36 cellular contexts compared by ENCODE assay signal in the genomic region with DNA sequence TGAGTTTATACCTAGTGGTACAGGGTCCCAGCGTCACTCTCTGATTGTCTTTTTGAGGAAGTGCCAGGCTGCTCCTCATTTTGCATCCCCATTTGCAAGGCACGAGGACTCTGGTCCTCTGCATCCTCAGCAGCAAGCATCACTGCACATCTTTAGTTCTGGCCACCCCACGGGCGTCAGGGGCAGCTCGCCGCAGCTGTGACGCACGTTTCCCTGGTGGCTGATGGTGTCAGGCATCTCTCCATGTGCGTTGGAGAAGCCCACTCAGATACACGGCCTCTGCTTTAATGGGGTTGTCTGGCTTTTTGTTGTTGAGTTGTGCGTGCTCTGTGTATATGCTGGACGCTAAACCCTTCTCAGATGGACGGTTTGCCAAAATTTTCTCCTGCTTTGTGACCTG.
"Had no signal": no experiment of that assay in that cellular context is flagged by ENCODE, and none has a peak within 500 bp of the region (broad histone marks: within the 10 kb centered on the region; RNA-seq: fewer than 3 reads in every experiment).

No MANE protein-coding gene starts in this region.

- H3K27me3 ChIP-seq: adrenal gland, body of pancreas, brain microvascular endothelial cell, breast epithelium had no signal

- H3K4me3 ChIP-seq: adrenal gland, body of pancreas, breast epithelium had no signal

- H3K36me3 ChIP-seq: adrenal gland, brain microvascular endothelial cell, breast epithelium had no signal

- FAIRE-seq: astrocyte, TTC549 had no signal

- DNase-seq: activated B cell treated with CpG ODN at 0.5 μM for 24 hours; activated CD4-positive, alpha-beta memory T cell treated with anti-CD3 and anti-CD28 coated beads for 36 hours; activated CD4-positive, alpha-beta T cell treated with anti-CD3 and anti-CD28 coated beads for 4 hours; activated CD4-positive, alpha-beta T cell treated with anti-CD3 and anti-CD28 coated beads, Interleukin-2, amount 10 ng/mL, durations not matched to agents 24 days and 14 days; activated CD4-positive, alpha-beta T cell treated with anti-CD3 and anti-CD28 coated beads, Interleukin-2, amount 50 U/mL, for 1 hour; activated CD4-positive, alpha-beta T cell treated with anti-CD3 and anti-CD28 coated beads, Interleukin-2, amount 50 U/mL, for 4 hours; activated CD4-positive, CD25-positive, alpha-beta regulatory T cell treated with anti-CD3 and anti-CD28 coated beads, Interleukin-2, amount 50 U/mL, for 72 hours; activated CD8-positive, alpha-beta memory T cell treated with anti-CD3 and anti-CD28 coated beads, Interleukin-2, amount 50 U/mL, for 4 hours; activated CD8-positive, alpha-beta T cell treated with anti-CD3 and anti-CD28 coated beads for 36 hours; activated effector memory CD4-positive, alpha-beta T cell treated with anti-CD3 and anti-CD28 coated beads, Interleukin-2, amount 50 U/mL, for 16 hours; activated gamma-delta T cell treated with Interleukin-2 at 50 U/mL for 16 hours; activated naive CD4-positive, alpha-beta T cell; activated naive CD4-positive, alpha-beta T cell treated with anti-CD3 and anti-CD28 coated beads for 36 hours; activated naive CD4-positive, alpha-beta T cell treated with anti-CD3 and anti-CD28 coated beads, Interleukin-2, amount 50 U/mL, for 16 hours; activated naive CD8-positive, alpha-beta T cell treated with anti-CD3 and anti-CD28 coated beads for 36 hours; activated T-cell treated with anti-CD3 and anti-CD28 coated beads for 4 hours; activated T-cell treated with anti-CD3 and anti-CD28 coated beads, Interleukin-2, amount 50 U/mL, for 1 hour; activated T-cell treated with anti-CD3 and anti-CD28 coated beads, Interleukin-2, amount 50 U/mL, for 4 hours; activated T-cell treated with anti-CD3 and anti-CD28 coated beads, Interleukin-2, amount 50 U/mL, for 72 hours; adrenal gland; amniotic stem cell; body of pancreas; central memory CD4-positive, alpha-beta T cell; T-helper 1 cell; T-helper 2 cell; T-helper 9 cell had no signal

- H3K9me3 Mint-ChIP-seq: activated B cell treated with CpG ODN at 0.5 μM for 24 hours; activated naive CD4-positive, alpha-beta T cell treated with anti-CD3 and anti-CD28 coated beads for 36 hours; activated naive CD8-positive, alpha-beta T cell treated with anti-CD3 and anti-CD28 coated beads for 36 hours; activated T-helper 17 cell treated with anti-CD3 and anti-CD28 coated beads, Interleukin-2, amount 50 U/mL, for 72 hours had no signal

- H3K27me3 Mint-ChIP-seq: activated CD4-positive, alpha-beta T cell treated with anti-CD3 and anti-CD28 coated beads, Interleukin-2, amount 10 ng/mL, durations not matched to agents 24 days and 14 days had no signal

- H3K27ac Mint-ChIP-seq: activated B cell treated with CpG ODN at 0.5 μM for 24 hours; activated CD4-positive, alpha-beta memory T cell treated with anti-CD3 and anti-CD28 coated beads for 36 hours; activated CD4-positive, alpha-beta T cell treated with anti-CD3 and anti-CD28 coated beads, Interleukin-2, amount 10 ng/mL, durations not matched to agents 24 days and 14 days; activated CD8-positive, alpha-beta T cell treated with anti-CD3 and anti-CD28 coated beads for 36 hours; activated naive CD4-positive, alpha-beta T cell treated with anti-CD3 and anti-CD28 coated beads for 36 hours; activated naive CD4-positive, alpha-beta T cell treated with anti-CD3 and anti-CD28 coated beads, Interleukin-2, amount 50 U/mL, for 72 hours; activated naive CD8-positive, alpha-beta T cell treated with anti-CD3 and anti-CD28 coated beads for 36 hours; activated T-cell treated with anti-CD3 and anti-CD28 coated beads, Interleukin-2, amount 50 U/mL, for 72 hours; activated T-helper 1 cell treated with anti-CD3 and anti-CD28 coated beads, Interleukin-12 subunit alpha, Interleukin-12 subunit beta, Interleukin-2, Interleukin-4 antibody, amounts not matched to agents 30 ng/mL and 10 ng/mL and 1 ng/mL, durations not matched to agents 14 hours and 24 hours and 36 hours; activated T-helper 17 cell treated with anti-CD3 and anti-CD28 coated beads, Interleukin-2, amount 50 U/mL, for 72 hours; T-helper 1 cell treated with Interleukin-12 subunit alpha and Interleukin-12 subunit beta and Interleukin-4 antibody, amounts not matched to agents 30 μg/mL and 1 μg/mL, for 36 hours; T-helper 2 cell treated with Interferon-gamma antibody and Interleukin-4, amounts not matched to agents 5 μg/mL and 100 μg/mL, for 36 hours had no signal

- H3K9me3 ChIP-seq: adrenal gland, body of pancreas, breast epithelium had no signal

- H3K4me3 Mint-ChIP-seq: activated B cell treated with CpG ODN at 0.5 μM for 24 hours; activated CD4-positive, alpha-beta memory T cell treated with anti-CD3 and anti-CD28 coated beads for 36 hours; activated CD4-positive, alpha-beta T cell treated with anti-CD3 and anti-CD28 coated beads, Interleukin-2, amount 10 ng/mL, durations not matched to agents 24 days and 14 days; activated CD8-positive, alpha-beta T cell treated with anti-CD3 and anti-CD28 coated beads for 36 hours; activated naive CD4-positive, alpha-beta T cell treated with anti-CD3 and anti-CD28 coated beads for 36 hours; activated naive CD8-positive, alpha-beta T cell treated with anti-CD3 and anti-CD28 coated beads for 36 hours; activated T-cell treated with anti-CD3 and anti-CD28 coated beads, Interleukin-2, amount 50 U/mL, for 4 hours; activated T-cell treated with anti-CD3 and anti-CD28 coated beads, Interleukin-2, amount 50 U/mL, for 72 hours; activated T-helper 1 cell treated with anti-CD3 and anti-CD28 coated beads, Interleukin-12 subunit alpha, Interleukin-12 subunit beta, Interleukin-2, Interleukin-4 antibody, amounts not matched to agents 30 ng/mL and 10 ng/mL and 1 ng/mL, durations not matched to agents 14 hours and 24 hours and 36 hours; activated T-helper 17 cell treated with anti-CD3 and anti-CD28 coated beads, Interleukin-2, amount 50 U/mL, for 72 hours; T-helper 1 cell treated with Interleukin-12 subunit alpha and Interleukin-12 subunit beta and Interleukin-4 antibody, amounts not matched to agents 30 μg/mL and 1 μg/mL, for 36 hours; T-helper 2 cell treated with Interferon-gamma antibody and Interleukin-4, amounts not matched to agents 5 μg/mL and 100 μg/mL, for 36 hours had no signal

- H3K36me3 Mint-ChIP-seq: activated CD4-positive, alpha-beta memory T cell treated with anti-CD3 and anti-CD28 coated beads for 36 hours; activated naive CD4-positive, alpha-beta T cell treated with anti-CD3 and anti-CD28 coated beads, Interleukin-2, amount 50 U/mL, for 72 hours; activated naive CD8-positive, alpha-beta T cell treated with anti-CD3 and anti-CD28 coated beads for 36 hours had no signal

- ATAC-seq: activated CD8-positive, alpha-beta T cell treated with anti-CD3 and anti-CD28 coated beads for 36 hours; activated T-cell treated with anti-CD3 and anti-CD28 coated beads, Interleukin-2, amount 50 U/mL, for 4 hours; activated T-cell treated with anti-CD3 and anti-CD28 coated beads, Interleukin-2, amount 50 U/mL, for 72 hours; activated T-helper 17 cell treated with anti-CD3 and anti-CD28 coated beads, Interleukin-2, amount 50 U/mL, for 72 hours; body of pancreas had no signal

- H3K27ac ChIP-seq: adrenal gland, body of pancreas, brain microvascular endothelial cell, breast epithelium, VCaP had no signal

- H3K4me1 ChIP-seq: breast epithelium had no signal
